19 cellular contexts compared by ENCODE assay signal in genomic region chr20:4052554-4052953, GRCh38. TPM values are rescaled to one million over a fixed set of nuclear protein-coding genes. Genes with fewer than 3 reads are reported as not detected.
DNase-seq lines count a peak whose midpoint lies in the region; ATAC-seq and TF ChIP-seq lines count a peak whose summit lies in the region.
"Had no signal": no experiment of that assay in that cellular context is flagged by ENCODE, and none has a peak within 500 bp of the region (broad histone marks: within the 10 kb centered on the region; RNA-seq: fewer than 3 reads in every experiment).

No MANE protein-coding gene starts in this region.

- peaks cover 2% of the 10 kb centered on the region for H3K27me3 Mint-ChIP-seq in HFFc6 (ENCODE audit: insufficient read depth)
- H3K27me3 Mint-ChIP-seq: stimulated activated naive CD8-positive, alpha-beta T cell treated with anti-CD3 and anti-CD28 coated beads, Interleukin-15, Interleukin-2, amounts not matched to agents 100 ng/mL and 50 ng/mL, for 24 hours had no signal

- POLR2A ChIA-PET in GM10248 (lab: Yijun Ruan, JAX): no interaction called here

- TF ChIP-seq CTCF in GM10248 (IDR thresholded peaks at IDR 0.05; ENCODE audit: control extremely low read depth, extremely low read depth, low read depth, missing control alignments) (no peak), HFFc6 (IDR thresholded peaks at IDR 0.05) (no peak)

- CTCF ChIA-PET in GM10248 (lab: Yijun Ruan, JAX): interaction anchor here (1.1 kb wide), 1 partner anchor 19 kb away, joined by 4 read pairs; no protein-coding TSS in a partner anchor

- peak; percentile 13 for ATAC-seq in Right ventricle myocardium inferior
- peak; percentile 12 for ATAC-seq in Right ventricle myocardium superior (ENCODE audit: poor library complexity)
- no peak for ATAC-seq in GM18520 (IDR thresholded peaks at IDR 0.05; ENCODE audit: unreplicated experiment)
- ATAC-seq in HG03025 (IDR thresholded peaks at IDR 0.05; ENCODE audit: low FRiP score, unreplicated experiment): no peak
- ATAC-seq: esophagus mucosa, PC-3 had no signal

- DNase-seq in Right ventricle myocardium inferior (ENCODE audit: missing footprints) (no peak), cardiac septum (ENCODE audit: low spot score) (no peak), Right ventricle myocardium superior (no peak), myocyte (ENCODE audit: low read depth) (peak; percentile 82), GM10248 (ENCODE audit: extremely low spot score) (no peak), HFFc6 (no peak)
- DNase-seq: activated T-cell treated with anti-CD3 and anti-CD28 coated beads for 4 hours; amniotic stem cell; NCI-H187; NCI-H748 treated with DMSO at 0.1 percent for 48 hours; nephron progenitor cell; PC-3; small intestine; stimulated activated CD4-positive, alpha-beta T cell treated with anti-CD3 and anti-CD28 coated beads, Interleukin-4, amount 100 ng/mL, for 1 hour; T-helper 2 cell had no signal

- no peak overlapping the region for H3K27ac Mint-ChIP-seq in HFFc6
- H3K27ac Mint-ChIP-seq: nephron progenitor cell; stimulated activated naive CD8-positive, alpha-beta T cell treated with anti-CD3 and anti-CD28 coated beads, Interleukin-15, Interleukin-2, amounts not matched to agents 100 ng/mL and 50 ng/mL, for 24 hours had no signal

- H3K4me1 Mint-ChIP-seq in HFFc6 (ENCODE audit: low read depth): peaks cover 8% of the 10 kb centered on the region

- H3K4me3 Mint-ChIP-seq in HFFc6: no peak overlapping the region
- H3K4me3 Mint-ChIP-seq: nephron progenitor cell; stimulated activated naive CD8-positive, alpha-beta T cell treated with anti-CD3 and anti-CD28 coated beads, Interleukin-15, Interleukin-2, amounts not matched to agents 100 ng/mL and 50 ng/mL, for 24 hours had no signal

- no peaks in the 10 kb centered on the region for H3K36me3 Mint-ChIP-seq in HFFc6 (ENCODE audit: low read depth)

- H3K9me3 Mint-ChIP-seq in HFFc6: no peaks in the 10 kb centered on the region; the same call in 1 of the 2 replicates
- H3K9me3 Mint-ChIP-seq: stimulated activated naive CD8-positive, alpha-beta T cell treated with anti-CD3 and anti-CD28 coated beads, Interleukin-15, Interleukin-2, amounts not matched to agents 100 ng/mL and 50 ng/mL, for 24 hours had no signal

- intact Hi-C loops in Right ventricle myocardium inferior (cut with DNase I) (no loop called here), cardiac septum (cut with DNase I) (no loop called here), Right ventricle myocardium superior (cut with DNase I) (no loop called here)

RNA-seq across cellular contexts. Expression of gene RNF24, which starts 37.2 kb away (rescaled TPM):
- 7.4 TPM for total RNA-seq in Right ventricle myocardium inferior
- total RNA-seq in cardiac septum: 8.5 TPM
- total RNA-seq in Right ventricle myocardium superior: 4.8 TPM
- 15.4 and 18.6 TPM in 2 replicates for total RNA-seq in myocyte
- polyA plus RNA-seq in myocyte (2012): 19.1 TPM
- 10 to 100 TPM; 21.3 to 26.6 (median 24.7) TPM for total RNA-seq in HFFc6 (2021; fragmentation: NEBNext Ultra II Directional; extraction: Animal tissue kit (Norgen Biotek cat#: 25700))

Comparison
In these comparisons a context has a peak if more than half of its experiments do, and no peak if none do; other contexts are left out.
1. ATAC-seq: peak in Right ventricle myocardium inferior (single experiment) and Right ventricle myocardium superior (single experiment); none in GM18520 (single experiment) and HG03025 (single experiment).